ENCODE assay signal across 8 cellular contexts in genomic region chr5:150640311-150641005, GRCh38. TPM values are rescaled to one million over a fixed set of nuclear protein-coding genes. Genes with fewer than 3 reads are reported as not detected.
A peak's percentile ranks its signal among the peaks of the same experiment; 100 is the strongest.
DNase-seq lines count a peak whose midpoint lies in the region; ATAC-seq and TF ChIP-seq lines count a peak whose summit lies in the region.

SYNPO (plus strand) TSS chr5:150640660; CDS start chr5:150648276, 7,616 bp downstream.

- H3K9me3 Mint-ChIP-seq in memory B cell, result no peaks in the 10 kb centered on the region

- H3K27me3 Mint-ChIP-seq in memory B cell, result no peaks in the 10 kb centered on the region

- H3K9me3 ChIP-seq in colonic mucosa, result no peaks in the 10 kb centered on the region

- H3K4me1 ChIP-seq in colonic mucosa, result no peaks in the 10 kb centered on the region

- peak within 1 kb of the TSS; percentile 28 to 36 for H3K9ac ChIP-seq in colonic mucosa (ENCODE audit: low read depth in 2 of 2, low read length in 2 of 2)

- no peak for ATAC-seq in memory B cell (ENCODE audit: low read depth)

- H3K4me3 ChIP-seq in colonic mucosa, result no peak within 1 kb of the TSS

- peaks cover 21% of the 10 kb centered on the region for H3K4me1 Mint-ChIP-seq in memory B cell

- TF ChIP-seq CTCF in colonic mucosa (IDR thresholded peaks at IDR 0.05), result no peak

- no peaks in the 10 kb centered on the region for H3K27me3 ChIP-seq in colonic mucosa

- peak within 1 kb of the TSS; percentile 78 for H3K27ac ChIP-seq in colonic mucosa

- H3K27ac Mint-ChIP-seq in memory B cell, result peak within 1 kb of the TSS; percentile 21

- H3K36me3 Mint-ChIP-seq in memory B cell, result peaks cover 9% of the 10 kb centered on the region

- H3K36me3 ChIP-seq in colonic mucosa, result no peaks in the 10 kb centered on the region

- H3K4me3 Mint-ChIP-seq in memory B cell, result no peak within 1 kb of the TSS

- peak; percentile 97 for DNase-seq in A172 (ENCODE audit: low spot score)
- peak; percentile 86 for DNase-seq in LHCN-M2 (ENCODE audit: low read depth)
- peak; percentile 51 for DNase-seq in colonic mucosa
- no peak for DNase-seq in memory B cell (ENCODE audit: low spot score in 2 of 2)
- peak; percentile 86 for DNase-seq in ureter (ENCODE audit: low spot score)
- DNase-seq in NCI-H2107 (lab: John Stamatoyannopoulos, UW), result no peak
- no peak for DNase-seq in DMS79 treated with DMSO at 0.1 percent for 48 hours (lab: John Stamatoyannopoulos, UW)
- DNase-seq in epidermal melanocyte (ENCODE audit: insufficient read length, low spot score), result no peak

- intact Hi-C loops in colonic mucosa (cut with DNase I), result no loop called here

RNA-seq across cellular contexts. Expression of gene SYNPO, which starts in this region (rescaled TPM):
- 7.2 and 9.0 TPM in 2 replicates for total RNA-seq in A172 (2014; rRNA removed; shearing (Covaris generic))
- total RNA-seq in LHCN-M2 (2014; rRNA removed), result 1.5 and 1.9 TPM in 2 replicates
- 16.1 TPM for polyA plus RNA-seq in LHCN-M2 (2012)
- total RNA-seq in colonic mucosa, result 10 to 100 TPM; 32.4 to 62.9 TPM
- total RNA-seq in ureter, result 73.9 TPM

Comparison
In these comparisons a context has a peak if more than half of its experiments do, and no peak if none do; other contexts are left out.
1. DNase-seq: peak in A172 (single experiment), LHCN-M2 (single experiment), colonic mucosa (single experiment) and ureter (single experiment); none in memory B cell (0 of 2), NCI-H2107 (single experiment), DMS79 treated with DMSO at 0.1 percent for 48 hours (single experiment) and epidermal melanocyte (single experiment).